29 cellular contexts compared by ENCODE assay signal in the genomic region with DNA sequence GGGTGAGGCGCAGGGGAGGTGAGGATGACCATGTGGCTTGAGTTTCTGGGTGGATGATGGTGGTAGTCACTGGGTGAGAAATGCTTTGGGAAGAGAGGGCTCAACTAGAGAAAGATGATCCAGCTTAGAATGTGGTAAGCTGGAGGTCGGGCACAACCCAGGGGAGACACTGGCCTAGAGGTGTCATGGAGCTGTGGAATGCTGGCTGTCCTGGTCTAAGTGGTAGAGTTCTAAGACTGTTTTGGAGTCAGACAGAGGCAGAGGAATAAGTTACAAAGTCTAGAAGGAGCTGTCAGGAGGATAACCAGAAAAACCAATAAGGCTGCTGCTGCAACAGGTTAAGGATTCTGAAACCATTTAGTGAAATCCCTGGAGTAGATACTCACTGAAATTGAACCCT. TPM values are rescaled to one million over a fixed set of nuclear protein-coding genes. Genes with fewer than 3 reads are reported as not detected.
DNase-seq lines count a peak whose midpoint lies in the region; ATAC-seq and TF ChIP-seq lines count a peak whose summit lies in the region.
"Had no signal": no experiment of that assay in that cellular context is flagged by ENCODE, and none has a peak within 500 bp of the region (broad histone marks: within the 10 kb centered on the region; RNA-seq: fewer than 3 reads in every experiment).

No MANE protein-coding gene starts in this region.

- no peak overlapping the region for H3K4me3 Mint-ChIP-seq in stimulated activated effector memory CD8-positive, alpha-beta T cell treated with anti-CD3 and anti-CD28 coated beads, Interleukin-12 subunit alpha, Interleukin-12 subunit beta, amount 100 ng/mL, for 72 hours
- H3K4me3 Mint-ChIP-seq: CD14-positive monocyte; CD4-positive, alpha-beta memory T cell; CD4-positive, CD25-positive, alpha-beta regulatory T cell; CD8-positive, alpha-beta memory T cell had no signal

- TF ChIP-seq POLR2A in esophagus muscularis mucosa (IDR thresholded peaks at IDR 0.05; ENCODE audit: low read depth) = no peak

- H3K27ac ChIP-seq in heart right ventricle (no peak overlapping the region), esophagus muscularis mucosa (replicated peaks in 1 of 4) (no peak overlapping the region)
- H3K27ac ChIP-seq: BLaER1 had no signal

- no peaks in the 10 kb centered on the region for H3K36me3 Mint-ChIP-seq in stimulated activated effector memory CD8-positive, alpha-beta T cell treated with anti-CD3 and anti-CD28 coated beads, Interleukin-12 subunit alpha, Interleukin-12 subunit beta, amount 100 ng/mL, for 72 hours
- H3K36me3 Mint-ChIP-seq: CD14-positive monocyte; CD4-positive, alpha-beta memory T cell had no signal

- H3K36me3 ChIP-seq in heart right ventricle (no peaks in the 10 kb centered on the region), esophagus muscularis mucosa (no peaks in the 10 kb centered on the region)
- H3K36me3 ChIP-seq: BE2C, BLaER1 had no signal

- 86 to 90% methylated on average over 2 of the region's 2 CpGs for whole genome bisulfite sequencing in heart right ventricle, 2 donors
- WGBS in esophagus muscularis mucosa = 94% methylated on average over 2 of the region's 2 CpGs

- H3K9me3 Mint-ChIP-seq in stimulated activated effector memory CD8-positive, alpha-beta T cell treated with anti-CD3 and anti-CD28 coated beads, Interleukin-12 subunit alpha, Interleukin-12 subunit beta, amount 100 ng/mL, for 72 hours = peaks cover 10% of the 10 kb centered on the region

- H3K27me3 ChIP-seq in heart right ventricle (peaks cover 0 to 12% (median 0%) of the 10 kb centered on the region in 7 donors), esophagus muscularis mucosa (peaks cover 0 to 11% (median 0%) of the 10 kb centered on the region in 4 donors)
- H3K27me3 ChIP-seq: BE2C, BLaER1 had no signal

- TF ChIP-seq CTCF in heart right ventricle (IDR thresholded peaks at IDR 0.05) (no peak), GM20000 (IDR thresholded peaks at IDR 0.05; ENCODE audit: extremely low read depth, missing control alignments) (no peak), esophagus muscularis mucosa (IDR thresholded peaks at IDR 0.05) (no peak)

- H3K27ac Mint-ChIP-seq in stimulated activated effector memory CD8-positive, alpha-beta T cell treated with anti-CD3 and anti-CD28 coated beads, Interleukin-12 subunit alpha, Interleukin-12 subunit beta, amount 100 ng/mL, for 72 hours = peak overlapping the region; percentile 4
- H3K27ac Mint-ChIP-seq: CD14-positive monocyte had no signal

- intact Hi-C loops in cardiac septum (cut with DNase I) = no loop called here
- intact Hi-C loops in heart right ventricle (cut with DNase I) = no loop called here
- intact Hi-C loops in esophagus muscularis mucosa (cut with DNase I) = no loop called here

- DNase-seq in cardiac septum (ENCODE audit: low spot score) (peak; percentile 63), heart right ventricle (no peak), GM20000 (ENCODE audit: low spot score) (peak; percentile 0), esophagus muscularis mucosa (ENCODE audit: extremely low spot score) (peak; percentile 62), NCI-H82 treated with DMSO at 0.1 percent for 48 hours (lab: John Stamatoyannopoulos, UW; ENCODE audit: unreplicated experiment) (no peak), SW 1271 (lab: John Stamatoyannopoulos, UW) (no peak)
- DNase-seq in stimulated activated effector memory CD8-positive, alpha-beta T cell treated with anti-CD3 and anti-CD28 coated beads, Interleukin-12 subunit alpha, Interleukin-12 subunit beta, amount 100 ng/mL, for 72 hours (ENCODE audit: low spot score in 2 of 2) = no peak
- DNase-seq: 8988T; ACHN; BE2C; C1 segment of cervical spinal cord; CD4-positive, alpha-beta memory T cell; CD4-positive, CD25-positive, alpha-beta regulatory T cell; CD8-positive, alpha-beta memory T cell; COR-L47; DMS 273 treated with DMSO at 0.1 percent for 48 hours; DMS153; DMS53; DMS79; DND-41; EL; GDM1 had no signal

- H3K4me1 Mint-ChIP-seq in stimulated activated effector memory CD8-positive, alpha-beta T cell treated with anti-CD3 and anti-CD28 coated beads, Interleukin-12 subunit alpha, Interleukin-12 subunit beta, amount 100 ng/mL, for 72 hours = peaks cover 9% of the 10 kb centered on the region
- H3K4me1 Mint-ChIP-seq: CD14-positive monocyte; CD8-positive, alpha-beta memory T cell had no signal

- H3K9me3 ChIP-seq in heart right ventricle = peaks cover 0 to 17% (median 0%) of the 10 kb centered on the region in 11 donors
- peaks cover 0 to 4% (median 0%) of the 10 kb centered on the region in 4 donors for H3K9me3 ChIP-seq in esophagus muscularis mucosa
- H3K9me3 ChIP-seq: BE2C, BLaER1 had no signal

- no peak for ATAC-seq in heart right ventricle
- ATAC-seq in stimulated activated effector memory CD8-positive, alpha-beta T cell treated with anti-CD3 and anti-CD28 coated beads, Interleukin-12 subunit alpha, Interleukin-12 subunit beta, amount 100 ng/mL, for 72 hours = no peak
- ATAC-seq: GM12878 had no signal

- no peaks in the 10 kb centered on the region for H3K4me1 ChIP-seq in heart right ventricle
- H3K4me1 ChIP-seq in esophagus muscularis mucosa = no peaks in the 10 kb centered on the region
- H3K4me1 ChIP-seq: BE2C, BLaER1 had no signal

- no peak for TF ChIP-seq EP300 in esophagus muscularis mucosa (IDR thresholded peaks at IDR 0.05)

- no peak overlapping the region for H3K4me3 ChIP-seq in heart right ventricle
- H3K4me3 ChIP-seq in esophagus muscularis mucosa = no peak overlapping the region
- H3K4me3 ChIP-seq: BLaER1, GM12878 had no signal

RNA-seq across cellular contexts. Expression of a gene that starts 19.2 kb away (rescaled TPM):
- total RNA-seq in cardiac septum (4.5 TPM), heart right ventricle (1 to 10 TPM; 2.1 to 4.5 (median 3.0) TPM), esophagus muscularis mucosa (1 to 10 TPM; 1.6 to 2.6 (median 1.9) TPM)
- polyA plus RNA-seq in heart right ventricle = 1 to 10 TPM in 1 of 2 donors, under 1 TPM in 1; 0.26 to 7.0 TPM
- total RNA-seq: A673, GM12878 had no signal
- polyA plus RNA-seq: AG04450 had no signal

RNA-seq across cellular contexts. Expression of a gene that starts 29.8 kb away (rescaled TPM):
- total RNA-seq in cardiac septum (not detected), heart right ventricle (not detected), esophagus muscularis mucosa (not detected)
- polyA plus RNA-seq in heart right ventricle = not detected
- total RNA-seq: A673; CD4-positive, alpha-beta memory T cell; CD4-positive, CD25-positive, alpha-beta regulatory T cell; Daoy; G401; GM12878 had no signal
- polyA plus RNA-seq: AG04450; CD14-positive monocyte; CD4-positive, alpha-beta memory T cell; CD4-positive, CD25-positive, alpha-beta regulatory T cell; CD8-positive, alpha-beta memory T cell; GM12878 had no signal

RNA-seq across cellular contexts. Expression of a gene that starts 43.0 kb away (rescaled TPM):
- total RNA-seq in cardiac septum = not detected
- total RNA-seq in heart right ventricle = not detected
- polyA plus RNA-seq in heart right ventricle = not detected
- total RNA-seq in esophagus muscularis mucosa = not detected
- total RNA-seq: A673; CD4-positive, alpha-beta memory T cell; CD4-positive, CD25-positive, alpha-beta regulatory T cell; G401 had no signal
- polyA plus RNA-seq: AG04450; CD14-positive monocyte; CD4-positive, CD25-positive, alpha-beta regulatory T cell; CD8-positive, alpha-beta memory T cell had no signal

Comparison
In these comparisons a context has a peak if more than half of its experiments do, and no peak if none do; other contexts are left out.
1. DNase-seq: peak in cardiac septum (single experiment), GM20000 (single experiment) and esophagus muscularis mucosa (single experiment); none in heart right ventricle (0 of 2), stimulated activated effector memory CD8-positive, alpha-beta T cell treated with anti-CD3 and anti-CD28 coated beads, Interleukin-12 subunit alpha, Interleukin-12 subunit beta, amount 100 ng/mL, for 72 hours (0 of 2), NCI-H82 treated with DMSO at 0.1 percent for 48 hours (single experiment) and SW 1271 (0 of 2).